ENCODE assay signal across 21 cellular contexts in the genomic region with DNA sequence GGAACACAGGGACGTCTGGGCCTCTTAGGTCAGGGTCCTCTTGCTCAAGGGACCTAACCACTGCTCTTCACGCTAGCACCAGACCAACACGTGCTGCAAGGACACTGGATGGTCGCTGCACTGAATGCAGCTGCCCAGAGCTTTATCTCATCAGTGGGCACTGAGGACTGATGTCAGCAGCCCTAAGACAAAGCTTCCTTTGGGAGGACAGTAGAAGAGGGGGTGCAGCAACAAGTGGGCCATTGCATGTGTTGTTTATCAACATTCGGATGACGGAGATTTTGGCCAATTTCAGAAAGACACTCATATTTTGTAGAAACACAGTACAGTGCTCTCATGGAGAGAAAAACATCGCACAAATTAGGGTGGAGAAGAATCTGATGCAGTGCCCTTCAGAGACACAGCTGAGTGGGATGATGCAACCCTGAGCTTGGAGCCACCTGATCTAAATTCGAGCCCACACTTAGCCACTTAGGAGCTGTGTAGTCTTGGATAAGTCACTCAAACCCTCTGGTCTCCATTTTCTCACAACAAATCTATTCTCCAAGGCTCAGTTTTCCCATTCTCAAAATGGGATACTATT. TPM values are rescaled to one million over a fixed set of nuclear protein-coding genes. Genes with fewer than 3 reads are reported as not detected.
DNase-seq lines count a peak whose midpoint lies in the region; ATAC-seq and TF ChIP-seq lines count a peak whose summit lies in the region.
"Had no signal": no experiment of that assay in that cellular context is flagged by ENCODE, and none has a peak within 500 bp of the region (broad histone marks: within the 10 kb centered on the region; RNA-seq: fewer than 3 reads in every experiment).

No MANE protein-coding gene starts in this region.

- no peaks in the 10 kb centered on the region for H3K79me1 ChIP-seq in H9 (ENCODE audit: insufficient read depth, low read depth, low read length, poor library complexity, severe bottlenecking)

- H2BK15ac ChIP-seq in H9 (ENCODE audit: low read depth, low read length): no peak overlapping the region

- peaks cover 8% of the 10 kb centered on the region for H3K27me3 Mint-ChIP-seq in H9 (ENCODE audit: low read depth)
- H3K27me3 Mint-ChIP-seq in activated T-helper 1 cell treated with anti-CD3 and anti-CD28 coated beads, Interleukin-12 subunit alpha, Interleukin-12 subunit beta, Interleukin-2, Interleukin-4 antibody, amounts not matched to agents 30 ng/mL and 10 ng/mL and 1 ng/mL, durations not matched to agents 14 hours and 24 hours and 36 hours (ENCODE audit: insufficient read depth): peaks cover 12% of the 10 kb centered on the region

- no peak overlapping the region for H4K91ac ChIP-seq in H9 (ENCODE audit: insufficient read length, low read depth, low read length)

- no peak overlapping the region for H3K4me3 Mint-ChIP-seq in H9
- H3K4me3 Mint-ChIP-seq in activated T-helper 1 cell treated with anti-CD3 and anti-CD28 coated beads, Interleukin-12 subunit alpha, Interleukin-12 subunit beta, Interleukin-2, Interleukin-4 antibody, amounts not matched to agents 30 ng/mL and 10 ng/mL and 1 ng/mL, durations not matched to agents 14 hours and 24 hours and 36 hours: no peak overlapping the region
- H3K4me3 Mint-ChIP-seq: CD4-positive, alpha-beta memory T cell; GM23338 had no signal

- H3K4ac ChIP-seq in H9 (ENCODE audit: low read depth, low read length): no peak overlapping the region

- H2BK20ac ChIP-seq in H9 (ENCODE audit: low read depth, low read length, poor library complexity, severe bottlenecking): no peak overlapping the region

- no peak overlapping the region for H3K23ac ChIP-seq in H9 (ENCODE audit: insufficient read length, low read depth, low read length)

- no peaks in the 10 kb centered on the region for H3K4me1 ChIP-seq in H9 (ENCODE audit: insufficient read depth, low read length)

- no peak overlapping the region for H3T11ph ChIP-seq in H9 (ENCODE audit: low read length)

- no peaks in the 10 kb centered on the region for H3K9me3 ChIP-seq in H9 (ENCODE audit: control insufficient read depth, low read depth, low read length)

- no peak overlapping the region for H2AFZ ChIP-seq in H9 (ENCODE audit: low read length)
- H2AFZ ChIP-seq: GM23338 had no signal

- no peak overlapping the region for H3K4me2 ChIP-seq in H9 (ENCODE audit: insufficient read depth, insufficient read length, low read length)
- H3K4me2 ChIP-seq: GM23338 had no signal

- H4K20me1 ChIP-seq in H9 (ENCODE audit: control insufficient read depth, insufficient read depth, insufficient read length): no peaks in the 10 kb centered on the region

- no peak overlapping the region for H3K56ac ChIP-seq in H9 (ENCODE audit: insufficient read length, low read depth, low read length)

- WGBS in H9 (ENCODE audit: extremely low coverage, insufficient read length, low lambda C conversion rate): no CpG with 5 or more reads among the region's 8 CpGs

- no peaks in the 10 kb centered on the region for H3K23me2 ChIP-seq in H9 (ENCODE audit: insufficient read length, low read depth, low read length, poor library complexity, severe bottlenecking)

- intact Hi-C loops in dorsolateral prefrontal cortex (cut with DNase I): no loop called here
- intact Hi-C loops in posterior cingulate gyrus (cut with DNase I): no loop called here
- intact Hi-C loops in activated T-helper 1 cell treated with anti-CD3 and anti-CD28 coated beads, Interleukin-12 subunit alpha, Interleukin-12 subunit beta, Interleukin-2, Interleukin-4 antibody, amounts not matched to agents 30 ng/mL and 10 ng/mL and 1 ng/mL, durations not matched to agents 14 hours and 24 hours and 36 hours (cut with micrococcal nuclease): no loop called here

- H2BK12ac ChIP-seq in H9 (ENCODE audit: insufficient read length, low read depth, low read length): no peak overlapping the region

- H3K4me3 ChIP-seq in dorsolateral prefrontal cortex: peak overlapping the region in 58 of 59 donors; percentile 3 to 73 (median 46)
- H3K4me3 ChIP-seq: GM23338 had no signal

- H3K18ac ChIP-seq in H9 (ENCODE audit: insufficient read length, low read depth, low read length): no peak overlapping the region

- H3K79me2 ChIP-seq in H9 (ENCODE audit: insufficient read depth, low read length): no peaks in the 10 kb centered on the region

- H2BK120ac ChIP-seq in H9 (ENCODE audit: low read depth, low read length, poor library complexity, severe bottlenecking): no peak overlapping the region

- peak overlapping the region; percentile 3; the same call in 1 of the 2 replicates for H3K14ac ChIP-seq in H9 (ENCODE audit: insufficient read depth, low read length)

- H2BK5ac ChIP-seq in H9 (ENCODE audit: insufficient read length, low read length): no peak overlapping the region

- H3K27me3 ChIP-seq in H9 (ENCODE audit: insufficient read depth, low read length): no peaks in the 10 kb centered on the region; the same call in 1 of the 2 replicates
- H3K27me3 ChIP-seq in dorsolateral prefrontal cortex: peaks cover 0 to 4% (median 0%) of the 10 kb centered on the region in 45 donors

- ATAC-seq in GM18520 (IDR thresholded peaks at IDR 0.05; ENCODE audit: unreplicated experiment): no peak
- ATAC-seq: GM23338, HepG2 had no signal

- no peaks in the 10 kb centered on the region for H3K36me3 Mint-ChIP-seq in H9 (ENCODE audit: insufficient read depth in 1 of 3, low read depth in 3 of 3)
- no peaks in the 10 kb centered on the region for H3K36me3 Mint-ChIP-seq in activated T-helper 1 cell treated with anti-CD3 and anti-CD28 coated beads, Interleukin-12 subunit alpha, Interleukin-12 subunit beta, Interleukin-2, Interleukin-4 antibody, amounts not matched to agents 30 ng/mL and 10 ng/mL and 1 ng/mL, durations not matched to agents 14 hours and 24 hours and 36 hours (ENCODE audit: low read depth)
- H3K36me3 Mint-ChIP-seq: CD4-positive, alpha-beta memory T cell had no signal

- H3K9me3 Mint-ChIP-seq in H9: no peaks in the 10 kb centered on the region
- no peaks in the 10 kb centered on the region for H3K9me3 Mint-ChIP-seq in activated T-helper 1 cell treated with anti-CD3 and anti-CD28 coated beads, Interleukin-12 subunit alpha, Interleukin-12 subunit beta, Interleukin-2, Interleukin-4 antibody, amounts not matched to agents 30 ng/mL and 10 ng/mL and 1 ng/mL, durations not matched to agents 14 hours and 24 hours and 36 hours
- H3K9me3 Mint-ChIP-seq: CD4-positive, alpha-beta memory T cell; GM23338 had no signal

- TF ChIP-seq CTCF in H9 (conservative IDR thresholded peaks at IDR 0.05): no peak
- TF ChIP-seq CTCF in dorsolateral prefrontal cortex (IDR thresholded peaks at IDR 0.05 in 54 of 56, conservative IDR thresholded peaks at IDR 0.05 in 2 of 56; ENCODE audit: low read depth in 1 of 56, partially characterized antibody in 56 of 56): no peak

- H4K5ac ChIP-seq in H9 (ENCODE audit: insufficient read length, low read depth, low read length): no peak overlapping the region

- peaks cover 8 to 11% of the 10 kb centered on the region in 2 experiments for H3K4me1 Mint-ChIP-seq in H9
- no peaks in the 10 kb centered on the region for H3K4me1 Mint-ChIP-seq in activated T-helper 1 cell treated with anti-CD3 and anti-CD28 coated beads, Interleukin-12 subunit alpha, Interleukin-12 subunit beta, Interleukin-2, Interleukin-4 antibody, amounts not matched to agents 30 ng/mL and 10 ng/mL and 1 ng/mL, durations not matched to agents 14 hours and 24 hours and 36 hours (ENCODE audit: low read depth)
- H3K4me1 Mint-ChIP-seq: CD4-positive, alpha-beta memory T cell had no signal

- no peak overlapping the region for H3K27ac ChIP-seq in H9 (ENCODE audit: insufficient read length, low read depth, low read length)
- peak overlapping the region; percentile 44 to 98 (median 93) for H3K27ac ChIP-seq in dorsolateral prefrontal cortex

- H3K27ac Mint-ChIP-seq in H9: no peak overlapping the region
- no peak overlapping the region for H3K27ac Mint-ChIP-seq in activated T-helper 1 cell treated with anti-CD3 and anti-CD28 coated beads, Interleukin-12 subunit alpha, Interleukin-12 subunit beta, Interleukin-2, Interleukin-4 antibody, amounts not matched to agents 30 ng/mL and 10 ng/mL and 1 ng/mL, durations not matched to agents 14 hours and 24 hours and 36 hours
- H3K27ac Mint-ChIP-seq: CD4-positive, alpha-beta memory T cell; GM23338 had no signal

- no peak overlapping the region for H2AK5ac ChIP-seq in H9 (ENCODE audit: insufficient read length, low read length)

- DNase-seq in H9: no peak
- peak in 9 of 10 donors; percentile 46 to 86 (median 76) for DNase-seq in dorsolateral prefrontal cortex
- DNase-seq in medulla oblongata (ENCODE audit: extremely low spot score): peak; percentile 79
- peak in 8 of 10 donors; percentile 38 to 94 (median 65) for DNase-seq in posterior cingulate gyrus
- DNase-seq in activated naive CD4-positive, alpha-beta T cell treated with anti-CD3 and anti-CD28 coated beads, Interleukin-2, amount 50 U/mL, for 16 hours: no peak
- no peak for DNase-seq in activated T-helper 1 cell treated with anti-CD3 and anti-CD28 coated beads, Interleukin-12 subunit alpha, Interleukin-12 subunit beta, Interleukin-2, Interleukin-4 antibody, amounts not matched to agents 30 ng/mL and 10 ng/mL and 1 ng/mL, durations not matched to agents 14 hours and 24 hours and 36 hours (ENCODE audit: low spot score)
- DNase-seq in activated naive CD4-positive, alpha-beta T cell (lab: John Stamatoyannopoulos, UW): no peak
- DNase-seq: CD4-positive, alpha-beta memory T cell; GF-D8; KG1; NCI-H1417 treated with DMSO at 0.1 percent for 48 hours; NCI-H187 treated with DMSO at 0.1 percent for 48 hours; NCI-H226; NCI-H524; NCI-H82; SHP77 had no signal

- H4K8ac ChIP-seq in H9 (replicated peaks; ENCODE audit: insufficient read length, low read depth, low read length): no peak overlapping the region

- H3K9ac ChIP-seq in H9 (ENCODE audit: extremely low read depth, insufficient read length, low read length): no peak overlapping the region

RNA-seq across cellular contexts. Expression of a gene that starts 1.7 kb away (rescaled TPM):
- total RNA-seq in H9 (2021) (not detected in 2 replicates), dorsolateral prefrontal cortex (100 to 1,000 TPM in 24 of 120 experiments, 10 to 100 TPM in 94, 1 to 10 TPM in 2; 4.3 to 287 (median 60.3) TPM)
- total RNA-seq in activated T-helper 1 cell treated with anti-CD3 and anti-CD28 coated beads, Interleukin-12 subunit alpha, Interleukin-12 subunit beta, Interleukin-2, Interleukin-4 antibody, amounts not matched to agents 30 ng/mL and 10 ng/mL and 1 ng/mL, durations not matched to agents 14 hours and 24 hours and 36 hours: not detected in 2 replicates
- total RNA-seq: A172; CD4-positive, alpha-beta memory T cell; GM23338; HepG2; RPMI7951 had no signal

RNA-seq across cellular contexts. Expression of a gene that starts 52.9 kb away (rescaled TPM):
- total RNA-seq in H9 (2021) (not detected in 2 replicates), dorsolateral prefrontal cortex (under 1 TPM in 2 of 120 experiments, not detected in 118; 0.29 to 0.35 TPM)
- not detected in 2 replicates for total RNA-seq in activated T-helper 1 cell treated with anti-CD3 and anti-CD28 coated beads, Interleukin-12 subunit alpha, Interleukin-12 subunit beta, Interleukin-2, Interleukin-4 antibody, amounts not matched to agents 30 ng/mL and 10 ng/mL and 1 ng/mL, durations not matched to agents 14 hours and 24 hours and 36 hours
- total RNA-seq: A172; CD4-positive, alpha-beta memory T cell; GM23338; HepG2; RPMI7951 had no signal

Comparison
In these comparisons a context has a peak if more than half of its experiments do, and no peak if none do; other contexts are left out.
1. DNase-seq: peak in dorsolateral prefrontal cortex (9 of 10), medulla oblongata (single experiment) and posterior cingulate gyrus (8 of 10); none in H9 (single experiment), activated naive CD4-positive, alpha-beta T cell treated with anti-CD3 and anti-CD28 coated beads, Interleukin-2, amount 50 U/mL, for 16 hours (single experiment), activated T-helper 1 cell treated with anti-CD3 and anti-CD28 coated beads, Interleukin-12 subunit alpha, Interleukin-12 subunit beta, Interleukin-2, Interleukin-4 antibody, amounts not matched to agents 30 ng/mL and 10 ng/mL and 1 ng/mL, durations not matched to agents 14 hours and 24 hours and 36 hours (single experiment) and activated naive CD4-positive, alpha-beta T cell (0 of 4).